In genomic region chr17:78652024-78652423, GRCh38 we compare ENCODE assay signal across 18 cellular contexts.
"Had no signal": no experiment of that assay in that cellular context is flagged by ENCODE, and none has a peak within 500 bp of the region (broad histone marks: within the 10 kb centered on the region; RNA-seq: fewer than 3 reads in every experiment).

No MANE protein-coding gene starts in this region.

- H3K4me3 ChIP-seq: MG63 had no signal

- H3K9me3 ChIP-seq: MG63 had no signal

- H3K27me3 ChIP-seq: MG63 had no signal

- H3K36me3 ChIP-seq: MG63 had no signal

- DNase-seq: Karpas-422, KG1, MG63, NCI-H1092, NCI-H1105 treated with DMSO at 0.1 percent for 48 hours, NCI-H1417 treated with DMSO at 0.1 percent for 48 hours, NCI-H146, NCI-H1694 treated with DMSO at 0.1 percent for 48 hours, NCI-H1930, NCI-H2081, NCI-H2171, NCI-H446, NCI-H510A, NCI-H524 treated with DMSO at 0.1 percent for 48 hours, NCI-H69, NCI-H774, SHP77 had no signal

- H3K27ac ChIP-seq: RWPE1 had no signal
